24 cellular contexts compared by ENCODE assay signal in genomic region chr1:59378621-59379020, GRCh38.
"Had no signal": no experiment of that assay in that cellular context is flagged by ENCODE, and none has a peak within 500 bp of the region (broad histone marks: within the 10 kb centered on the region; RNA-seq: fewer than 3 reads in every experiment).

No MANE protein-coding gene starts in this region.

- H3K9me3 ChIP-seq: left lung, lower lobe of right lung, ovary, prostate gland, tibial nerve, upper lobe of left lung, vagina had no signal

- H3K27me3 Mint-ChIP-seq: naive B cell; stimulated activated naive CD8-positive, alpha-beta T cell treated with anti-CD3 and anti-CD28 coated beads, Interleukin-15, Interleukin-2, amounts not matched to agents 100 ng/mL and 50 ng/mL, for 24 hours had no signal

- H3K27me3 ChIP-seq: left lung, ovary, spleen, tibial nerve, upper lobe of left lung, vagina had no signal

- H3K4me3 ChIP-seq: left lung, lower lobe of right lung, ovary, prostate gland, skin epidermis, spleen, tibial nerve, upper lobe of left lung, vagina had no signal

- H3K4me1 ChIP-seq: left lung, lower lobe of right lung, prostate gland, spleen, tibial nerve, upper lobe of left lung had no signal

- H3K36me3 Mint-ChIP-seq: natural killer cell; stimulated activated effector memory CD8-positive, alpha-beta T cell treated with anti-CD3 and anti-CD28 coated beads, Interleukin-12 subunit alpha, Interleukin-12 subunit beta, amount 100 ng/mL, for 72 hours had no signal

- H3K36me3 ChIP-seq: left lung, lower lobe of right lung, ovary, prostate gland, upper lobe of left lung, vagina had no signal

- H3K4me3 Mint-ChIP-seq: naive B cell; natural killer cell; stimulated activated effector memory CD8-positive, alpha-beta T cell treated with anti-CD3 and anti-CD28 coated beads, Interleukin-12 subunit alpha, Interleukin-12 subunit beta, amount 100 ng/mL, for 72 hours; stimulated activated naive CD8-positive, alpha-beta T cell treated with anti-CD3 and anti-CD28 coated beads, Interleukin-15, Interleukin-2, amounts not matched to agents 100 ng/mL and 50 ng/mL, for 24 hours had no signal

- H3K27ac ChIP-seq: left lung, lower lobe of right lung, ovary, prostate gland, skin epidermis, spleen, tibial nerve, upper lobe of left lung, vagina had no signal

- H3K27ac Mint-ChIP-seq: natural killer cell; stimulated activated effector memory CD8-positive, alpha-beta T cell treated with anti-CD3 and anti-CD28 coated beads, Interleukin-12 subunit alpha, Interleukin-12 subunit beta, amount 100 ng/mL, for 72 hours had no signal

- DNase-seq: head of caudate nucleus; hippocampal formation; kidney glomerular epithelial cell; left cardiac atrium; left lung; lower lobe of right lung; mesenchymal stem cell; naive B cell; natural killer cell; ovary; posterior cingulate gyrus; retina; right cardiac atrium; spleen; stimulated activated CD4-positive, alpha-beta T cell treated with anti-CD3 and anti-CD28 coated beads, Interleukin-4, amount 100 ng/mL, for 24 hours; stimulated activated naive CD4-positive, alpha-beta T cell; upper lobe of left lung had no signal

- ATAC-seq: left cardiac atrium, left lung, lower lobe of right lung, natural killer cell, right cardiac atrium, sciatic nerve had no signal
